ENCODE assay signal across 1 cellular context in the genomic region with DNA sequence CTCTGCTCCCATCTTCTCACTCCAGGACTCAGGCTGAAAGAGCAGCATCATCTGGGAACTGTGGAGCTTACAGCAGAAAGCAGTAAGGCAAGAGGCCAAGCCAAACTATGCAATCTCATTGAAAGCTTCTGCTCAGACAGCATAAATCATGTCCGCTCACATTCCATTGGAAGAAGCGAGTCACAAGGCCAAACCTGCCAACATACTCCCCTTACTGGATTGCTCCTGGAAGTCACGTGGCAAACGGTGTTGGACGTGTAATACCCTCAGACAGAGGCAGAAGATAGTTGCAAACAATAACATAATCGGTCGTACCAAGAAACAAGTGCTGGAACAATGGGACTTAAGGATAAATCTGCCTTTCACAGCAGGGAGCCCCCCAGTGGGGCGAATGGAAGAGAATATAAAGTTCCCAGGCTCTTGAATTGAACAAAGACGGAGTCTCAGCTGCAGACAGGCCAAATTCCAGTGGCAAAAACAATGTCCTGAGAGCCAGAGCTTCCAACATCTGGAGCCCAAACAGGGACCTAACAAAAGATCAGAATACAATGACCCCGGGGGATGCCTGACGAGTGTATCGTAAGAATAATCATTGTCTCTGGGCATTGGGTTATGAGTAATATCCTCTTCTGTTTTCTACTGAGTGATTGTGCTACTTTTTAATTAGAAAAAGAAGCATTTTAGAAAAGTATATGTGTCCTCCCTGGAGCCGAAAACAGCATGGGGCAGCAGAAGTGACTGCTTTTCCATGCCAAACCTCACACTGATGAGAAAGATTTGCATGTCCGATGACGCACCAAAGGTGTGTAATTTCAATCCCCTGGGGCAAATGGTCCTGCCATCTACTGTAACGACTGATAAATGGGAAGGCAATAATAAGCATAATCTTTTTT.
TF ChIP-seq lines count a peak whose summit lies in the region.

No MANE protein-coding gene starts in this region.

TF ChIP-seq in GM23338, 12 proteins besides CTCF, POLR2A, EP300 and RAD21 (continued from another document):
- TF ChIP-seq, protein P1, sequence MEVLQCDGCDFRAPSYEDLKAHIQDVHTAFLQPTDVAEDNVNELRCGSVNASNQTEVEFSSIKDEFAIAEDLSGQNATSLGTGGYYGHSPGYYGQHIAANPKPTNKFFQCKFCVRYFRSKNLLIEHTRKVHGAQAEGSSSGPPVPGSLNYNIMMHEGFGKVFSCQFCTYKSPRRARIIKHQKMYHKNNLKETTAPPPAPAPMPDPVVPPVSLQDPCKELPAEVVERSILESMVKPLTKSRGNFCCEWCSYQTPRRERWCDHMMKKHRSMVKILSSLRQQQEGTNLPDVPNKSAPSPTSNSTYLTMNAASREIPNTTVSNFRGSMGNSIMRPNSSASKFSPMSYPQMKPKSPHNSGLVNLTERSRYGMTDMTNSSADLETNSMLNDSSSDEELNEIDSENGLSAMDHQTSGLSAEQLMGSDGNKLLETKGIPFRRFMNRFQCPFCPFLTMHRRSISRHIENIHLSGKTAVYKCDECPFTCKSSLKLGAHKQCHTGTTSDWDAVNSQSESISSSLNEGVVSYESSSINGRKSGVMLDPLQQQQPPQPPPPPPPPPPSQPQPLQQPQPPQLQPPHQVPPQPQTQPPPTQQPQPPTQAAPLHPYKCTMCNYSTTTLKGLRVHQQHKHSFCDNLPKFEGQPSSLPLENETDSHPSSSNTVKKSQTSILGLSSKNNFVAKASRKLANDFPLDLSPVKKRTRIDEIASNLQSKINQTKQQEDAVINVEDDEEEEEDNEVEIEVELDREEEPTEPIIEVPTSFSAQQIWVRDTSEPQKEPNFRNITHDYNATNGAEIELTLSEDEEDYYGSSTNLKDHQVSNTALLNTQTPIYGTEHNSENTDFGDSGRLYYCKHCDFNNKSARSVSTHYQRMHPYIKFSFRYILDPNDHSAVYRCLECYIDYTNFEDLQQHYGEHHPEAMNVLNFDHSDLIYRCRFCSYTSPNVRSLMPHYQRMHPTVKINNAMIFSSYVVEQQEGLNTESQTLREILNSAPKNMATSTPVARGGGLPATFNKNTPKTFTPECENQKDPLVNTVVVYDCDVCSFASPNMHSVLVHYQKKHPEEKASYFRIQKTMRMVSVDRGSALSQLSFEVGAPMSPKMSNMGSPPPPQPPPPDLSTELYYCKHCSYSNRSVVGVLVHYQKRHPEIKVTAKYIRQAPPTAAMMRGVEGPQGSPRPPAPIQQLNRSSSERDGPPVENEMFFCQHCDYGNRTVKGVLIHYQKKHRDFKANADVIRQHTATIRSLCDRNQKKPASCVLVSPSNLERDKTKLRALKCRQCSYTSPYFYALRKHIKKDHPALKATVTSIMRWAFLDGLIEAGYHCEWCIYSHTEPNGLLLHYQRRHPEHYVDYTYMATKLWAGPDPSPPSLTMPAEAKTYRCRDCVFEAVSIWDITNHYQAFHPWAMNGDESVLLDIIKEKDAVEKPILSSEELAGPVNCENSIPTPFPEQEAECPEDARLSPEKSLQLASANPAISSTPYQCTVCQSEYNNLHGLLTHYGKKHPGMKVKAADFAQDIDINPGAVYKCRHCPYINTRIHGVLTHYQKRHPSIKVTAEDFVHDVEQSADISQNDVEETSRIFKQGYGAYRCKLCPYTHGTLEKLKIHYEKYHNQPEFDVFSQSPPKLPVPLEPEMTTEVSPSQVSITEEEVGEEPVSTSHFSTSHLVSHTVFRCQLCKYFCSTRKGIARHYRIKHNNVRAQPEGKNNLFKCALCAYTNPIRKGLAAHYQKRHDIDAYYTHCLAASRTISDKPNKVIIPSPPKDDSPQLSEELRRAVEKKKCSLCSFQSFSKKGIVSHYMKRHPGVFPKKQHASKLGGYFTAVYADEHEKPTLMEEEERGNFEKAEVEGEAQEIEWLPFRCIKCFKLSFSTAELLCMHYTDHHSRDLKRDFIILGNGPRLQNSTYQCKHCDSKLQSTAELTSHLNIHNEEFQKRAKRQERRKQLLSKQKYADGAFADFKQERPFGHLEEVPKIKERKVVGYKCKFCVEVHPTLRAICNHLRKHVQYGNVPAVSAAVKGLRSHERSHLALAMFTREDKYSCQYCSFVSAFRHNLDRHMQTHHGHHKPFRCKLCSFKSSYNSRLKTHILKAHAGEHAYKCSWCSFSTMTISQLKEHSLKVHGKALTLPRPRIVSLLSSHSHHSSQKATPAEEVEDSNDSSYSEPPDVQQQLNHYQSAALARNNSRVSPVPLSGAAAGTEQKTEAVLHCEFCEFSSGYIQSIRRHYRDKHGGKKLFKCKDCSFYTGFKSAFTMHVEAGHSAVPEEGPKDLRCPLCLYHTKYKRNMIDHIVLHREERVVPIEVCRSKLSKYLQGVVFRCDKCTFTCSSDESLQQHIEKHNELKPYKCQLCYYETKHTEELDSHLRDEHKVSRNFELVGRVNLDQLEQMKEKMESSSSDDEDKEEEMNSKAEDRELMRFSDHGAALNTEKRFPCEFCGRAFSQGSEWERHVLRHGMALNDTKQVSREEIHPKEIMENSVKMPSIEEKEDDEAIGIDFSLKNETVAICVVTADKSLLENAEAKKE (CRISPR knock-in tag; IDR thresholded peaks at IDR 0.05), result no peak
- no peak for TF ChIP-seq EZH2phosphoT487 (IDR thresholded peaks at IDR 0.05; ENCODE audit: unreplicated experiment)
TF ChIP-seq in GM23338: peak in this region for 0.
